Comparison of ENCODE assay signal across 9 cellular contexts in genomic region chr17:21738185-21738584, GRCh38. TPM values are rescaled to one million over a fixed set of nuclear protein-coding genes. Genes with fewer than 3 reads are reported as not detected.
"Had no signal": no experiment of that assay in that cellular context is flagged by ENCODE, and none has a peak within 500 bp of the region (broad histone marks: within the 10 kb centered on the region; RNA-seq: fewer than 3 reads in every experiment).

No MANE protein-coding gene starts in this region.

RNA-seq across cellular contexts. Expression of gene KCNJ18, which starts 45.9 kb away (rescaled TPM):
- total RNA-seq: LHCN-M2, MCF 10A, NCI-H460, OCI-LY7, PC-9, Right ventricle myocardium inferior, RPMI7951, SJCRH30, SK-MEL-5 had no signal
